Comparison of ENCODE assay signal across 1 cellular context in the genomic region with DNA sequence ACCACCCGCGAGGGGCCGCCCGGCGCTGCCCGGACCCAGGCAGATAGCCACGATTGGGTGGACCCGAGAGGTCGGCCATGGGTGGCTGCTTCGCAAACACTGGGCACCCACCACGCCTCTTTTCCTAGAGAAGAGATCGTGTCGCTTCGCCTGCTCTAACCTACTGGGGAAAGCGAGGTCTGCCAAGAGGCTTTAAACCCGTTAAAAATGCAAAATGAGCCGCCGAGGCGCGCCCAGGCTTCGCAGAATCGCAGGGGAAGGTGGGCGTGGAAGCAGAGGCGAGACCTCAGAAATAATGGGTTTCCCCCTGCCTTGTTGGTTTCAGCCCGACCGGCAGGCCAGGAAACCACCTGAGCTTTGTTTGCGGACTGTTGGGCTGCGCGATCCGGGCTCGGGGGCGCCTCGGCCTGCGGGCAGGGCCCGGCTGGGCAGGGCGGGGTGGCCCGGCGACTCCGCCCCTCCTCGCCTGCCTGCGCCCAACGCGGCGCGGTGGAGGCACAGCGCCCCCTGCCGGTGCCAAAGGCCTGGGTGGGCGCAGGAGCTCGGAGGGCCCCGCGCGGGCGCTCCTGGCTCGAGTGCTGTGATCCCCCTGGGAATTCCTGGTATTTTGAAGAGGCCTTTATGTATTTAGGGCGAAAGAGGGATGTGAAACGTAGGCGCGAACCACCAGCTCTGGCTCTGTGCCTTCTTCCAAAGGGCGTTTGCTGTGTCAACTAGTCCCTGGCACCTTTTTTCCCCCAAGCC.
TF ChIP-seq lines count a peak whose summit lies in the region.

No MANE protein-coding gene starts in this region.

TF ChIP-seq in GM12878, 131 proteins besides CTCF, POLR2A, EP300 and RAD21 (continued from another document):
- TF ChIP-seq SP1 (IDR thresholded peaks at IDR 0.05; ENCODE audit: low read depth, low read length) = peak; percentile 89
- peak; percentile 71 for TF ChIP-seq STAT1 (conservative IDR thresholded peaks at IDR 0.05)
- peak; percentile 96 for TF ChIP-seq CHD1 (IDR thresholded peaks at IDR 0.05; ENCODE audit: low read depth, low read length)
- peak; percentile 68; the same call in 1 of the 2 replicates for TF ChIP-seq MTA3 (IDR thresholded peaks at IDR 0.05; ENCODE audit: borderline replicate concordance, low read length)
- no peak for TF ChIP-seq SIX5 (IDR thresholded peaks at IDR 0.05; ENCODE audit: low read depth, low read length, severe bottlenecking)
- peak; percentile 96 for TF ChIP-seq RELA (IDR thresholded peaks at IDR 0.05; ENCODE audit: borderline replicate concordance, partially characterized antibody)
- TF ChIP-seq MTA2 (IDR thresholded peaks at IDR 0.05; ENCODE audit: low read depth) = peak; percentile 54; the same call in 1 of the 2 replicates
- peak; percentile 82 for TF ChIP-seq CBX5 (IDR thresholded peaks at IDR 0.05; ENCODE audit: low read depth)
- no peak; the same call in 1 of the 2 replicates for TF ChIP-seq RCOR1 (conservative IDR thresholded peaks at IDR 0.05; ENCODE audit: low read depth, low read length)
- no peak for TF ChIP-seq BRCA1 (IDR thresholded peaks at IDR 0.05; ENCODE audit: low read depth, low read length)
- TF ChIP-seq DPF2 (IDR thresholded peaks at IDR 0.05) = peak; percentile 92
- TF ChIP-seq TCF3 (IDR thresholded peaks at IDR 0.05; ENCODE audit: borderline replicate concordance, insufficient read depth, low read depth, low read length) = peak; percentile 57
- TF ChIP-seq ZSCAN29 (IDR thresholded peaks at IDR 0.05) = peak; percentile 70
- TF ChIP-seq JUND (IDR thresholded peaks at IDR 0.05; ENCODE audit: low read depth, low read length) = peak; percentile 95
- TF ChIP-seq RB1 (IDR thresholded peaks at IDR 0.05; ENCODE audit: borderline replicate concordance) = peak; percentile 76
- no peak for TF ChIP-seq SPI1 (IDR thresholded peaks at IDR 0.05; ENCODE audit: borderline replicate concordance, insufficient read depth, low read depth, low read length)
- TF ChIP-seq ZZZ3 (IDR thresholded peaks at IDR 0.05; ENCODE audit: control insufficient read depth, insufficient read length, low read depth) = no peak
- peak; percentile 90 for TF ChIP-seq RUNX3 (IDR thresholded peaks at IDR 0.05; ENCODE audit: low read length)
- no peak for TF ChIP-seq NRF1 (conservative IDR thresholded peaks at IDR 0.05; ENCODE audit: low read depth, low read length)
- no peak for TF ChIP-seq CBX3 (IDR thresholded peaks at IDR 0.05; ENCODE audit: borderline replicate concordance, low read depth)
- TF ChIP-seq IRF5 (IDR thresholded peaks at IDR 0.05; ENCODE audit: borderline replicate concordance) = no peak
- peak; percentile 79 for TF ChIP-seq NR2F1 (conservative IDR thresholded peaks at IDR 0.05)
- 0 out of 2 replicates have a peak, but pooled peaks have one; percentile 15 for TF ChIP-seq HCFC1 (IDR thresholded peaks at IDR 0.05; ENCODE audit: low read length)
- TF ChIP-seq, protein P1, sequence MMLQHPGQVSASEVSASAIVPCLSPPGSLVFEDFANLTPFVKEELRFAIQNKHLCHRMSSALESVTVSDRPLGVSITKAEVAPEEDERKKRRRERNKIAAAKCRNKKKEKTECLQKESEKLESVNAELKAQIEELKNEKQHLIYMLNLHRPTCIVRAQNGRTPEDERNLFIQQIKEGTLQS (IDR thresholded peaks at IDR 0.05; ENCODE audit: borderline replicate concordance, extremely low read depth, low read depth, low read length) = no peak
- TF ChIP-seq EED (IDR thresholded peaks at IDR 0.05; ENCODE audit: low read depth) = peak; percentile 62; the same call in 1 of the 2 replicates
- peak; percentile 90 for TF ChIP-seq BCL3 (IDR thresholded peaks at IDR 0.05; ENCODE audit: borderline replicate concordance, insufficient read depth, low read depth, low read length, poor library complexity, severe bottlenecking)
- TF ChIP-seq ETV6 (conservative IDR thresholded peaks at IDR 0.05 in 1 of 2, IDR thresholded peaks at IDR 0.05 in 1 of 2; ENCODE audit: borderline replicate concordance in 1 of 2, low read depth in 1 of 2) = peak in 1 of 2 experiments; percentile 63; a peak in 1 of 4 replicates
- TF ChIP-seq IRF4 (IDR thresholded peaks at IDR 0.05; ENCODE audit: low read depth, low read length) = 0 out of 2 replicates have a peak, but pooled peaks have one; percentile 42
- peak; percentile 69 for TF ChIP-seq CREM (IDR thresholded peaks at IDR 0.05; ENCODE audit: low read depth)
- no peak for TF ChIP-seq FOXK2 (IDR thresholded peaks at IDR 0.05)
- TF ChIP-seq MEF2A (IDR thresholded peaks at IDR 0.05; ENCODE audit: insufficient read depth, low read depth, low read length) = peak; percentile 72
- TF ChIP-seq CEBPB (IDR thresholded peaks at IDR 0.05; ENCODE audit: borderline replicate concordance in 1 of 2, low read depth in 2 of 2, low read length in 2 of 2) = no peak; a peak in 1 of 4 replicates
- TF ChIP-seq, protein P2, sequence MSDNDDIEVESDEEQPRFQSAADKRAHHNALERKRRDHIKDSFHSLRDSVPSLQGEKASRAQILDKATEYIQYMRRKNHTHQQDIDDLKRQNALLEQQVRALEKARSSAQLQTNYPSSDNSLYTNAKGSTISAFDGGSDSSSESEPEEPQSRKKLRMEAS (IDR thresholded peaks at IDR 0.05; ENCODE audit: low read depth, low read length) = peak; percentile 40; the same call in 1 of the 2 replicates
